In genomic region chr10:18830277-18830676, GRCh38 we compare ENCODE assay signal across 23 cellular contexts.
"Had no signal": no experiment of that assay in that cellular context is flagged by ENCODE, and none has a peak within 500 bp of the region (broad histone marks: within the 10 kb centered on the region; RNA-seq: fewer than 3 reads in every experiment).

No MANE protein-coding gene starts in this region.

- H3K9me3 ChIP-seq: colonic mucosa, esophagus muscularis mucosa, esophagus squamous epithelium, gastrocnemius medialis, gastroesophageal sphincter had no signal

- DNase-seq: colonic mucosa; cortex of kidney; dermis blood vessel endothelial cell; dorsolateral prefrontal cortex; effector CD4-positive, alpha-beta T cell; effector CD8-positive, alpha-beta T cell; effector memory CD4-positive, alpha-beta T cell; effector memory CD8-positive, alpha-beta T cell; endodermal cell; esophagus squamous epithelium; foreskin fibroblast; foreskin keratinocyte; foreskin melanocyte; gastrocnemius medialis; glutamatergic neuron; head of caudate nucleus; heart left ventricle; heart right ventricle had no signal

- H3K27ac ChIP-seq: colonic mucosa, coronary artery, dorsolateral prefrontal cortex, epithelial cell of prostate, esophagus muscularis mucosa, esophagus squamous epithelium, foreskin keratinocyte, gastrocnemius medialis, gastroesophageal sphincter, heart left ventricle, heart right ventricle had no signal

- ATAC-seq: effector memory CD8-positive, alpha-beta T cell; esophagus mucosa; foreskin keratinocyte; gastrocnemius medialis; gastroesophageal sphincter; heart left ventricle; heart right ventricle had no signal

- H3K4me1 ChIP-seq: colonic mucosa, esophagus muscularis mucosa, esophagus squamous epithelium, foreskin keratinocyte, gastrocnemius medialis, gastroesophageal sphincter, heart left ventricle, heart right ventricle had no signal

- H3K36me3 ChIP-seq: colonic mucosa, esophagus muscularis mucosa, esophagus squamous epithelium, gastrocnemius medialis, gastroesophageal sphincter, heart left ventricle, heart right ventricle had no signal

- H3K27me3 ChIP-seq: colonic mucosa, esophagus muscularis mucosa, esophagus squamous epithelium, foreskin keratinocyte, gastrocnemius medialis, gastroesophageal sphincter, heart left ventricle, heart right ventricle had no signal

- H3K4me3 ChIP-seq: colonic mucosa, coronary artery, dorsolateral prefrontal cortex, esophagus muscularis mucosa, esophagus squamous epithelium, gastrocnemius medialis, gastroesophageal sphincter, heart left ventricle, heart right ventricle had no signal
